In genomic region chr3:194245474-194245873, GRCh38 we compare ENCODE assay signal across 32 cellular contexts.
"Had no signal": no experiment of that assay in that cellular context is flagged by ENCODE, and none has a peak within 500 bp of the region (broad histone marks: within the 10 kb centered on the region; RNA-seq: fewer than 3 reads in every experiment).

No MANE protein-coding gene starts in this region.

- H3K9me3 Mint-ChIP-seq: activated B cell treated with CpG ODN at 0.5 μM for 24 hours; activated CD4-positive, alpha-beta memory T cell treated with anti-CD3 and anti-CD28 coated beads for 36 hours; activated CD4-positive, alpha-beta T cell treated with anti-CD3 and anti-CD28 coated beads, Interleukin-2, amount 10 ng/mL, durations not matched to agents 24 days and 14 days; activated naive CD4-positive, alpha-beta T cell treated with anti-CD3 and anti-CD28 coated beads, Interleukin-2, amount 10 ng/mL, durations not matched to agents 7 days and 5 days; activated naive CD4-positive, alpha-beta T cell treated with anti-CD3 and anti-CD28 coated beads, Interleukin-2, amount 50 U/mL, for 72 hours; activated naive CD8-positive, alpha-beta T cell treated with anti-CD3 and anti-CD28 coated beads, Interleukin-2, amount 10 ng/mL, durations not matched to agents 7 days and 5 days; activated T-cell treated with anti-CD3 and anti-CD28 coated beads, Interleukin-2, amount 50 U/mL, for 24 hours; activated T-cell treated with anti-CD3 and anti-CD28 coated beads, Interleukin-2, amount 50 U/mL, for 72 hours; brain; central memory CD8-positive, alpha-beta T cell; dendritic cell treated with granulocyte-macrophage colony-stimulating factor and Interleukin-4, amounts not matched to agents 40 ng/mL and 50 ng/mL, for 4 days; T-helper 2 cell treated with Interferon-gamma antibody and Interleukin-4, amounts not matched to agents 5 μg/mL and 100 μg/mL, for 36 hours had no signal

- H3K27ac ChIP-seq: ascending aorta, breast epithelium, cardiac muscle cell, coronary artery, dorsolateral prefrontal cortex, epithelial cell of prostate, esophagus squamous epithelium, gastroesophageal sphincter, heart right ventricle, WERI-Rb-1 had no signal

- DNase-seq: activated B cell treated with CpG ODN at 0.5 μM for 24 hours; activated CD4-positive, alpha-beta memory T cell treated with anti-CD3 and anti-CD28 coated beads for 36 hours; activated CD4-positive, alpha-beta T cell treated with anti-CD3 and anti-CD28 coated beads for 36 hours; activated CD4-positive, alpha-beta T cell treated with anti-CD3 and anti-CD28 coated beads, Interleukin-2, amount 10 ng/mL, durations not matched to agents 24 days and 14 days; activated gamma-delta T cell; activated naive CD4-positive, alpha-beta T cell; activated naive CD4-positive, alpha-beta T cell treated with anti-CD3 and anti-CD28 coated beads, Interleukin-2, amount 10 ng/mL, durations not matched to agents 7 days and 5 days; activated naive CD8-positive, alpha-beta T cell treated with anti-CD3 and anti-CD28 coated beads, Interleukin-2, amount 10 ng/mL, durations not matched to agents 7 days and 5 days; activated T-cell treated with anti-CD3 and anti-CD28 coated beads for 4 hours; activated T-cell treated with anti-CD3 and anti-CD28 coated beads, Interleukin-2, amount 50 U/mL, for 24 hours; activated T-cell treated with anti-CD3 and anti-CD28 coated beads, Interleukin-2, amount 50 U/mL, for 72 hours; dorsolateral prefrontal cortex; effector CD4-positive, alpha-beta T cell; esophagus squamous epithelium; foreskin melanocyte; heart right ventricle; T-helper 1 cell; T-helper 17 cell; T1000; WERI-Rb-1 had no signal

- H3K4me1 ChIP-seq: ascending aorta, breast epithelium had no signal

- H3K27ac Mint-ChIP-seq: activated B cell treated with CpG ODN at 0.5 μM for 24 hours; activated CD4-positive, alpha-beta memory T cell treated with anti-CD3 and anti-CD28 coated beads for 36 hours; activated CD4-positive, alpha-beta T cell treated with anti-CD3 and anti-CD28 coated beads for 36 hours; activated CD4-positive, alpha-beta T cell treated with anti-CD3 and anti-CD28 coated beads, Interleukin-2, amount 10 ng/mL, durations not matched to agents 24 days and 14 days; activated naive CD4-positive, alpha-beta T cell treated with anti-CD3 and anti-CD28 coated beads, Interleukin-2, amount 10 ng/mL, durations not matched to agents 7 days and 5 days; activated naive CD4-positive, alpha-beta T cell treated with anti-CD3 and anti-CD28 coated beads, Interleukin-2, amount 50 U/mL, for 72 hours; activated naive CD8-positive, alpha-beta T cell treated with anti-CD3 and anti-CD28 coated beads, Interleukin-2, amount 10 ng/mL, durations not matched to agents 7 days and 5 days; activated T-cell treated with anti-CD3 and anti-CD28 coated beads, Interleukin-2, amount 50 U/mL, for 24 hours; activated T-cell treated with anti-CD3 and anti-CD28 coated beads, Interleukin-2, amount 50 U/mL, for 72 hours; brain; dendritic cell treated with granulocyte-macrophage colony-stimulating factor and Interleukin-4, amounts not matched to agents 40 ng/mL and 50 ng/mL, for 4 days; T-helper 17 cell; T-helper 2 cell treated with Interferon-gamma antibody and Interleukin-4, amounts not matched to agents 5 μg/mL and 100 μg/mL, for 36 hours had no signal

- H3K4me3 ChIP-seq: ascending aorta, breast epithelium, cardiac muscle cell, coronary artery, dorsolateral prefrontal cortex, esophagus squamous epithelium, gastroesophageal sphincter, heart right ventricle had no signal

- H3K36me3 ChIP-seq: ascending aorta, breast epithelium, cardiac muscle cell, esophagus squamous epithelium, gastroesophageal sphincter, heart right ventricle, WERI-Rb-1 had no signal

- H3K9me3 ChIP-seq: ascending aorta, breast epithelium, esophagus squamous epithelium, gastroesophageal sphincter, heart right ventricle had no signal

- H3K4me3 Mint-ChIP-seq: activated B cell treated with CpG ODN at 0.5 μM for 24 hours; activated CD4-positive, alpha-beta memory T cell treated with anti-CD3 and anti-CD28 coated beads for 36 hours; activated CD4-positive, alpha-beta T cell treated with anti-CD3 and anti-CD28 coated beads for 36 hours; activated CD4-positive, alpha-beta T cell treated with anti-CD3 and anti-CD28 coated beads, Interleukin-2, amount 10 ng/mL, durations not matched to agents 24 days and 14 days; activated naive CD4-positive, alpha-beta T cell treated with anti-CD3 and anti-CD28 coated beads, Interleukin-2, amount 10 ng/mL, durations not matched to agents 7 days and 5 days; activated naive CD8-positive, alpha-beta T cell treated with anti-CD3 and anti-CD28 coated beads, Interleukin-2, amount 10 ng/mL, durations not matched to agents 7 days and 5 days; activated T-cell treated with anti-CD3 and anti-CD28 coated beads, Interleukin-2, amount 50 U/mL, for 24 hours; activated T-cell treated with anti-CD3 and anti-CD28 coated beads, Interleukin-2, amount 50 U/mL, for 72 hours; brain; central memory CD8-positive, alpha-beta T cell; dendritic cell treated with granulocyte-macrophage colony-stimulating factor and Interleukin-4, amounts not matched to agents 40 ng/mL and 50 ng/mL, for 4 days; T-helper 17 cell; T-helper 2 cell treated with Interferon-gamma antibody and Interleukin-4, amounts not matched to agents 5 μg/mL and 100 μg/mL, for 36 hours had no signal

- H3K27me3 ChIP-seq: ascending aorta, breast epithelium, cardiac muscle cell, gastroesophageal sphincter had no signal

- H3K4me1 Mint-ChIP-seq: activated B cell treated with CpG ODN at 0.5 μM for 24 hours; activated CD4-positive, alpha-beta T cell treated with anti-CD3 and anti-CD28 coated beads for 36 hours; activated naive CD4-positive, alpha-beta T cell treated with anti-CD3 and anti-CD28 coated beads, Interleukin-2, amount 10 ng/mL, durations not matched to agents 7 days and 5 days; activated naive CD8-positive, alpha-beta T cell treated with anti-CD3 and anti-CD28 coated beads, Interleukin-2, amount 10 ng/mL, durations not matched to agents 7 days and 5 days; central memory CD8-positive, alpha-beta T cell had no signal

- H3K36me3 Mint-ChIP-seq: activated CD4-positive, alpha-beta memory T cell treated with anti-CD3 and anti-CD28 coated beads for 36 hours; activated naive CD4-positive, alpha-beta T cell treated with anti-CD3 and anti-CD28 coated beads, Interleukin-2, amount 10 ng/mL, durations not matched to agents 7 days and 5 days; activated naive CD4-positive, alpha-beta T cell treated with anti-CD3 and anti-CD28 coated beads, Interleukin-2, amount 50 U/mL, for 72 hours; activated naive CD8-positive, alpha-beta T cell treated with anti-CD3 and anti-CD28 coated beads, Interleukin-2, amount 10 ng/mL, durations not matched to agents 7 days and 5 days; brain had no signal

- ATAC-seq: activated CD4-positive, alpha-beta T cell treated with anti-CD3 and anti-CD28 coated beads for 36 hours; activated CD4-positive, CD25-positive, alpha-beta regulatory T cell treated with anti-CD3 and anti-CD28 coated beads, Interleukin-2, amount 50 U/mL, for 24 hours; activated naive CD4-positive, alpha-beta T cell treated with anti-CD3 and anti-CD28 coated beads, Interleukin-2, amount 50 U/mL, for 72 hours; activated T-cell treated with anti-CD3 and anti-CD28 coated beads, Interleukin-2, amount 50 U/mL, for 72 hours; gastroesophageal sphincter; heart right ventricle; T-helper 17 cell had no signal

- H3K27me3 Mint-ChIP-seq: activated CD4-positive, alpha-beta T cell treated with anti-CD3 and anti-CD28 coated beads for 36 hours; activated T-cell treated with anti-CD3 and anti-CD28 coated beads, Interleukin-2, amount 50 U/mL, for 24 hours had no signal
